In the genomic region with DNA sequence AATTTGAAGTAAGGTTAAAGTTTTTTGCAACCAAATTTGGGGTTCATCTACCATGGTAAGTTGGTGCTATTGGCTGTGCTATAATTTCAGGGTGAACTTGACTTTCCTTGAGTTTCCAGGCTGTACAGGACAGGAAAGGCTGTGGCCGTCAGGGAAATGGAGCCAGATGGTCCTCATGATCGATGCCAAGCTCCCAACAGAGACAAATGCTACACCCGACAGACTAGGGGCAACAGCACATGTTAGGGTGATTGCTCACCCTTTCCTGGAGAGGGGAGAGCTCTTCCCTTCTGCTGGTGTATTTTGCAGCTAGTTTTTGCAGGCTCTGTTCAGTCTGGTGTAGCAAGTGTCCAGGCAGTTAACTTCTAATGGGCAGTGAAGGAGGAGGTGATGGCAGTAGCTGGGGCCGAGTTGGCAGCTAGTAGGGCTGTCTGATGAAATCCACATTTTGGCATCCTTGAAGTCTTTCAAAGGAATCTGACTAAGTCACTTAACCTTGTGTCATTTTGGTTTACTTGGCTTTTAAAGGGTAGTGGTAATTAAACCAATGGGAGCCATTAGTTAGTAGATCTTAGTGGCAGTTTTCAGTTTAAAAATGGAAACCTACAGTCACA, we compare ENCODE assay signal across 12 cellular contexts. TPM values are rescaled to one million over a fixed set of nuclear protein-coding genes. Genes with fewer than 3 reads are reported as not detected.
DNase-seq lines count a peak whose midpoint lies in the region; ATAC-seq, FAIRE-seq and TF ChIP-seq lines count a peak whose summit lies in the region.
"Had no signal": no experiment of that assay in that cellular context is flagged by ENCODE, and none has a peak within 500 bp of the region (broad histone marks: within the 10 kb centered on the region; RNA-seq: fewer than 3 reads in every experiment).

No MANE protein-coding gene starts in this region.

- H3K9me3 ChIP-seq in right atrium auricular region = no peaks in the 10 kb centered on the region
- H3K9me3 ChIP-seq in subcutaneous abdominal adipose tissue (ENCODE audit: control insufficient read depth in 5 of 5, low read length in 5 of 5) = no peaks in the 10 kb centered on the region
- no peaks in the 10 kb centered on the region for H3K9me3 ChIP-seq in HepG2 (ENCODE audit: low read length)
- H3K9me3 ChIP-seq in right lobe of liver = no peaks in the 10 kb centered on the region
- H3K9me3 ChIP-seq: spleen had no signal

- FAIRE-seq in GM19239 (lab: Jason Lieb, UNC) (peak; percentile 63), HepG2 (lab: Jason Lieb, UNC) (no peak)

- H4K20me1 ChIP-seq in HepG2 (ENCODE audit: insufficient read depth, low read length) = peaks cover 23% of the 10 kb centered on the region

- intact Hi-C loops in HepG2 (cut with micrococcal nuclease; ENCODE audit: unreplicated experiment) (no loop called here), right lobe of liver (cut with DNase I) (no loop called here)

- POLR2A ChIA-PET in HepG2 (lab: Yijun Ruan, JAX) = interaction anchor here (3.4 kb wide), 1 partner anchor 47 kb away, joined by 8 read pairs; the partner anchor contains the start of gene GAB1

- DNase-seq in GM19239 (ENCODE audit: insufficient read length, low spot score) (no peak), cardiac fibroblast (ENCODE audit: low read depth in 2 of 2) (peak; percentile 66 to 68), right atrium auricular region (ENCODE audit: low spot score) (peak; percentile 75), NCI-H2171 (lab: John Stamatoyannopoulos, UW) (no peak), HepG2 (ENCODE audit: low spot score) (no peak), right lobe of liver (no peak), NCI-H345 treated with DMSO at 0.1 percent for 48 hours (lab: John Stamatoyannopoulos, UW; ENCODE audit: unreplicated experiment) (no peak)
- DNase-seq: activated CD8-positive, alpha-beta T cell treated with anti-CD3 and anti-CD28 coated beads for 36 hours; NCI-H187; spleen; T-helper 2 cell had no signal

- no TSS peak for BruUV-seq in HepG2 (replicated peaks; lab: Mats Ljungman, UMichigan)

- TF ChIP-seq POLR2A in HepG2 (IDR thresholded peaks at IDR 0.05; ENCODE audit: insufficient read depth in 1 of 2, low read depth in 2 of 2, low read length in 2 of 2) (no peak), right lobe of liver (IDR thresholded peaks at IDR 0.05) (no peak)

- CTCF ChIA-PET in HepG2 (lab: Yijun Ruan, JAX; ENCODE audit: low intra/inter-chr PET ratio, low total read pairs) = no interaction called here

- H3K27me3 ChIP-seq in right atrium auricular region (no peaks in the 10 kb centered on the region), subcutaneous abdominal adipose tissue (ENCODE audit: control insufficient read depth in 5 of 5, insufficient read depth in 4 of 5, low read length in 5 of 5) (no peaks in the 10 kb centered on the region), HepG2 (ENCODE audit: control insufficient read depth in 1 of 2, insufficient read depth in 2 of 2, low read length in 2 of 2) (no peaks in the 10 kb centered on the region), right lobe of liver (no peaks in the 10 kb centered on the region)
- H3K27me3 ChIP-seq: spleen had no signal

- peak overlapping the region; percentile 25 to 45 for H3K27ac ChIP-seq in right atrium auricular region
- H3K27ac ChIP-seq in subcutaneous abdominal adipose tissue (ENCODE audit: low read depth, low read length) = peak overlapping the region; percentile 60
- no peak overlapping the region for H3K27ac ChIP-seq in HepG2 (ENCODE audit: extremely low read length, insufficient read depth, low read length)
- no peak overlapping the region for H3K27ac ChIP-seq in right lobe of liver

- ATAC-seq in HepG2 (no peak), right lobe of liver (no peak)
- ATAC-seq: activated CD8-positive, alpha-beta T cell treated with anti-CD3 and anti-CD28 coated beads for 36 hours had no signal

- TF ChIP-seq RAD21 in HepG2 (CRISPR knock-in tag; IDR thresholded peaks at IDR 0.05) = no peak

- in situ Hi-C loops in HepG2 (cut with HindIII; ENCODE audit: extremely low pct_ligation_motif_present, low pct_unique_long_range_greater_than_20kb) = no loop called here

- peaks cover 12% of the 10 kb centered on the region for H3K79me2 ChIP-seq in HepG2 (ENCODE audit: insufficient read depth, low read length)

- TF ChIP-seq EP300 in HepG2 (IDR thresholded peaks at IDR 0.05; ENCODE audit: low read depth in 2 of 2, low read length in 2 of 2) = no peak
- TF ChIP-seq EP300 in HepG2 (CRISPR knock-in tag; IDR thresholded peaks at IDR 0.05; ENCODE audit: borderline replicate concordance) = no peak

- H3K4me3 ChIP-seq in cardiac fibroblast (replicated peaks in 1 of 2; ENCODE audit: low read depth in 2 of 2, low read length in 2 of 2) (no peak overlapping the region), right atrium auricular region (no peak overlapping the region), subcutaneous abdominal adipose tissue (ENCODE audit: low read depth in 1 of 5, low read length in 5 of 5) (peak overlapping the region in 1 of 5 donors; percentile 33), HepG2 (replicated peaks in 1 of 3; ENCODE audit: insufficient read depth in 1 of 3, low read depth in 2 of 3, low read length in 3 of 3) (no peak overlapping the region), right lobe of liver (no peak overlapping the region)
- H3K4me3 ChIP-seq: spleen had no signal

- no peak overlapping the region for H3K4me2 ChIP-seq in HepG2 (ENCODE audit: low read depth, low read length)

- peaks cover 0 to 88% of the 10 kb centered on the region in 2 donors for H3K4me1 ChIP-seq in right atrium auricular region
- H3K4me1 ChIP-seq in subcutaneous abdominal adipose tissue (ENCODE audit: control insufficient read depth in 5 of 5, insufficient read depth in 5 of 5, low read length in 5 of 5) = peaks cover 3 to 44% (median 39%) of the 10 kb centered on the region in 5 donors
- peaks cover 54% of the 10 kb centered on the region for H3K4me1 ChIP-seq in HepG2 (ENCODE audit: insufficient read depth, low read length)
- H3K4me1 ChIP-seq in right lobe of liver = peaks cover 0 to 22% (median 10%) of the 10 kb centered on the region in 4 donors

- WGBS in HepG2 (ENCODE audit: low lambda C conversion rate) = 95% methylated on average over 3 of the region's 4 CpGs
- 85% methylated on average over 4 of the region's 4 CpGs for WGBS in right lobe of liver (ENCODE audit: insufficient coverage, low coverage, low lambda C conversion rate, missing lambda C conversion rate)

- H3K9ac ChIP-seq in subcutaneous abdominal adipose tissue (ENCODE audit: low read length in 5 of 5) = no peak overlapping the region
- H3K9ac ChIP-seq in HepG2 (ENCODE audit: insufficient read depth, low read depth, low read length) = no peak overlapping the region

- no peaks in the 10 kb centered on the region for H3K36me3 ChIP-seq in right atrium auricular region
- H3K36me3 ChIP-seq in subcutaneous abdominal adipose tissue (ENCODE audit: control insufficient read depth in 5 of 5, insufficient read depth in 5 of 5, low read length in 5 of 5) = no peaks in the 10 kb centered on the region
- no peaks in the 10 kb centered on the region for H3K36me3 ChIP-seq in HepG2 (replicated peaks in 1 of 2; ENCODE audit: control insufficient read depth in 1 of 2, insufficient read depth in 2 of 2, low read length in 2 of 2)
- no peaks in the 10 kb centered on the region for H3K36me3 ChIP-seq in right lobe of liver
- H3K36me3 ChIP-seq: spleen had no signal

- no peak overlapping the region for H2AFZ ChIP-seq in HepG2 (ENCODE audit: low read length)

- TF ChIP-seq CTCF in cardiac fibroblast (IDR thresholded peaks at IDR 0.05; ENCODE audit: low read depth, low read length) (no peak), right atrium auricular region (IDR thresholded peaks at IDR 0.05) (no peak), HepG2 (CRISPR knock-in tag; IDR thresholded peaks at IDR 0.05) (no peak), right lobe of liver (IDR thresholded peaks at IDR 0.05) (no peak)

TF ChIP-seq in HepG2, 621 proteins besides CTCF, POLR2A, EP300 and RAD21 (continues in another document):
- TF ChIP-seq ZNF333 (CRISPR knock-in tag; IDR thresholded peaks at IDR 0.05; ENCODE audit: borderline replicate concordance) (no peak), KLF9 (CRISPR knock-in tag; IDR thresholded peaks at IDR 0.05; ENCODE audit: low read depth) (no peak), FOXA3 (CRISPR knock-in tag; IDR thresholded peaks at IDR 0.05) (no peak), ZNF850 (CRISPR knock-in tag; conservative IDR thresholded peaks at IDR 0.05) (no peak), MAFG (CRISPR knock-in tag; IDR thresholded peaks at IDR 0.05) (no peak), ZNF382 (CRISPR knock-in tag; IDR thresholded peaks at IDR 0.05; ENCODE audit: borderline replicate concordance) (no peak), HNRNPK (IDR thresholded peaks at IDR 0.05; ENCODE audit: low read depth, low read length, poor library complexity, severe bottlenecking) (no peak)

RNA-seq across cellular contexts. Expression of gene GAB1, which starts 47.8 kb away (rescaled TPM):
- total RNA-seq in right atrium auricular region (10 to 100 TPM; 65.4 to 81.7 TPM), HepG2 (2016; rRNA removed; fragmentation: Illumina TruSeq; extraction: Trizol) (14.7 and 17.8 TPM in 2 replicates), right lobe of liver (10 to 100 TPM in 2 of 6 experiments, 1 to 10 TPM in 4; 7.0 to 13.0 (median 9.7) TPM)
- 9.7 and 12.8 TPM in 2 replicates for total RNA-seq in HepG2 (2016; cell fraction: cytosol; rRNA removed; fragmentation: Illumina TruSeq; extraction: Trizol; ENCODE audit: low read depth)
- total RNA-seq in HepG2 (2016; cell fraction: insoluble cytoplasmic fraction; rRNA removed; fragmentation: Illumina TruSeq; extraction: Trizol) = 15.0 and 17.5 TPM in 2 replicates
- total RNA-seq in HepG2 (2016; cell fraction: membrane; rRNA removed; fragmentation: Illumina TruSeq; extraction: Trizol) = 9.3 and 9.5 TPM in 2 replicates
- total RNA-seq in HepG2 (2016; cell fraction: nucleus; rRNA removed; fragmentation: Illumina TruSeq; extraction: Trizol) = 24.7 and 28.9 TPM in 2 replicates
- 6.8 and 8.7 TPM in 2 replicates for polyA plus RNA-seq in HepG2 (2011; rRNA removed)
- polyA plus RNA-seq in HepG2 (2011; cell fraction: cytosol; rRNA removed) = 2.3 and 3.7 TPM in 2 replicates
- polyA plus RNA-seq in HepG2 (2011; cell fraction: nucleus; rRNA removed) = 6.2 and 8.6 TPM in 2 replicates
- polyA plus RNA-seq in HepG2 (2012) = 7.5 and 8.7 TPM in 2 replicates
- 0.36 and 0.77 TPM in 2 replicates for polyA plus RNA-seq in HepG2 (2016; cell fraction: cytosol; fragmentation: Illumina TruSeq; extraction: Trizol; ENCODE audit: low read depth)
- 13.9 and 14.1 TPM in 2 replicates for polyA plus RNA-seq in HepG2 (2016; cell fraction: insoluble cytoplasmic fraction; fragmentation: Illumina TruSeq; extraction: Trizol; ENCODE audit: low read depth)
- polyA plus RNA-seq in HepG2 (2016; cell fraction: membrane; fragmentation: Illumina TruSeq; extraction: Trizol; ENCODE audit: low read depth) = 1.1 and 1.3 TPM in 2 replicates
- 17.0 and 17.5 TPM in 2 replicates for polyA plus RNA-seq in HepG2 (2016; cell fraction: nucleus; fragmentation: Illumina TruSeq; extraction: Trizol; ENCODE audit: insufficient read depth, low read depth)
- 4.9 and 14.7 TPM in 2 replicates for polyA minus RNA-seq in HepG2 (2011; rRNA and poly(A)+ RNA removed; ENCODE audit: low replicate concordance)
- 6.5 and 6.9 TPM in 2 replicates for polyA minus RNA-seq in HepG2 (2011; cell fraction: cytosol; rRNA and poly(A)+ RNA removed)
- polyA minus RNA-seq in HepG2 (2011; cell fraction: nucleus; rRNA and poly(A)+ RNA removed) = 40.7 and 43.9 TPM in 2 replicates

Comparison
In these comparisons a context has a peak if more than half of its experiments do, and no peak if none do; other contexts are left out.
1. DNase-seq: peak in cardiac fibroblast (2 of 2) and right atrium auricular region (single experiment); none in GM19239 (single experiment), NCI-H2171 (single experiment), HepG2 (single experiment), right lobe of liver (0 of 3) and NCI-H345 treated with DMSO at 0.1 percent for 48 hours (single experiment).
2. H3K27ac ChIP-seq: peak in right atrium auricular region (2 of 2) and subcutaneous abdominal adipose tissue (single experiment); none in HepG2 (single experiment) and right lobe of liver (0 of 3).